ENCODE assay signal across 16 cellular contexts in the genomic region with DNA sequence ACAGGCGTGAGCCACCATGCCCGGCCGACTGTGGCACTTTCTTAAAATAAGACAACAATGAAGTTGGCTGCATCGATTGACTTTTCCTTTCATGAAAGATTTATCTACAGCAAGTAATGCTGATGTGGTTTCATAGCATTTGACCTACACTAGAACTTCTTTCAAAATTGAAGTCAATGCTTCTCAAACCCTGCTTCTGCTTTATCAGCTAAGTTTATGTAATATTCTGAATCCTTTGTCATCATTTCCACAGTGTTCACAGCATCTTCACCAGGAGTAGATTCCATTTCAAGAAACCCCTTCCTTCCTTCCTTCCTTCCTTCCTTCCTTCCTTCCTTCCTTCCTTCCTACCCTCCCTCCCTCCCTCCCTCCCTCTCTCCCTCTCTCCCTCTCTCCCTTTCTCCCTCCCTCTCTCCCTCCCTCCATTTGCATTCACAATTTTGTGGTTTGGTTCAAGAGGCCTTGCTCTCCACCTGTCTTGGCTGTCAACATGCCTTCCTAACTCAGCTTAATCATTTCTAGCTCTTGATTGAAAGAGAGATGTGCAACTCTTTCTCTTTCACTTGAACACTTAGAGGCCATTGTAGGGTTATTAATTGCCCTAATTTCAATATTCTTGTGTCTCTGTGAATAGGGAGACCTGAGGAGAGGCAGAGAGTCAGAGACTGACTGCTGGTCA. TPM values are rescaled to one million over a fixed set of nuclear protein-coding genes. Genes with fewer than 3 reads are reported as not detected.
DNase-seq lines count a peak whose midpoint lies in the region; ATAC-seq and TF ChIP-seq lines count a peak whose summit lies in the region.
"Had no signal": no experiment of that assay in that cellular context is flagged by ENCODE, and none has a peak within 500 bp of the region (broad histone marks: within the 10 kb centered on the region; RNA-seq: fewer than 3 reads in every experiment).

No MANE protein-coding gene starts in this region.

- H3K4me2 ChIP-seq in neural progenitor cell = no peak overlapping the region

- no peak overlapping the region for H3K27ac Mint-ChIP-seq in neural progenitor cell
- H3K27ac Mint-ChIP-seq: activated naive CD8-positive, alpha-beta T cell treated with anti-CD3 and anti-CD28 coated beads, Interleukin-2, amount 50 U/mL, for 24 hours; naive thymus-derived CD4-positive, alpha-beta T cell had no signal

- H4K20me1 ChIP-seq in neural progenitor cell (ENCODE audit: low read depth) = no peaks in the 10 kb centered on the region

- H3K36me3 ChIP-seq in upper lobe of right lung (no peaks in the 10 kb centered on the region), neural progenitor cell (no peaks in the 10 kb centered on the region)
- H3K36me3 ChIP-seq: tibial artery had no signal

- no peak overlapping the region for H3K4me3 Mint-ChIP-seq in neural progenitor cell
- H3K4me3 Mint-ChIP-seq: activated naive CD8-positive, alpha-beta T cell treated with anti-CD3 and anti-CD28 coated beads, Interleukin-2, amount 50 U/mL, for 24 hours; naive thymus-derived CD4-positive, alpha-beta T cell had no signal

- H3K9me3 Mint-ChIP-seq in neural progenitor cell = no peaks in the 10 kb centered on the region
- H3K9me3 Mint-ChIP-seq: activated naive CD8-positive, alpha-beta T cell treated with anti-CD3 and anti-CD28 coated beads, Interleukin-2, amount 50 U/mL, for 24 hours had no signal

- H3K9ac ChIP-seq in neural progenitor cell = no peak overlapping the region

- H3K9me3 ChIP-seq in upper lobe of right lung = no peaks in the 10 kb centered on the region
- no peaks in the 10 kb centered on the region for H3K9me3 ChIP-seq in neural progenitor cell (ENCODE audit: low read depth)
- H3K9me3 ChIP-seq: tibial artery had no signal

- H3K36me3 Mint-ChIP-seq in neural progenitor cell = peaks cover 4% of the 10 kb centered on the region
- H3K36me3 Mint-ChIP-seq: naive thymus-derived CD4-positive, alpha-beta T cell had no signal

- DNase-seq in NCI-H2081 (lab: John Stamatoyannopoulos, UW) (no peak), upper lobe of right lung (no peak), KG1 (lab: John Stamatoyannopoulos, UW) (no peak), neural progenitor cell (ENCODE audit: low spot score) (no peak)
- DNase-seq: activated naive CD8-positive, alpha-beta T cell treated with anti-CD3 and anti-CD28 coated beads, Interleukin-2, amount 50 U/mL, for 24 hours; central memory CD4-positive, alpha-beta T cell; left ventricle myocardium superior; naive thymus-derived CD4-positive, alpha-beta T cell; NCI-H510A treated with DMSO at 0.1 percent for 48 hours; tibial artery had no signal

- intact Hi-C loops in upper lobe of right lung (cut with DNase I) = no loop called here

- no peaks in the 10 kb centered on the region for H3K27me3 Mint-ChIP-seq in neural progenitor cell (ENCODE audit: insufficient read depth, low read depth)
- H3K27me3 Mint-ChIP-seq: activated naive CD8-positive, alpha-beta T cell treated with anti-CD3 and anti-CD28 coated beads, Interleukin-2, amount 50 U/mL, for 24 hours; naive thymus-derived CD4-positive, alpha-beta T cell had no signal

- H3K27ac ChIP-seq in VCaP (peak overlapping the region; percentile 27; the same call in 1 of the 2 replicates), upper lobe of right lung (no peak overlapping the region), neural progenitor cell (no peak overlapping the region)
- H3K27ac ChIP-seq: tibial artery had no signal

- H3K4me1 Mint-ChIP-seq in neural progenitor cell = peaks cover 3% of the 10 kb centered on the region
- H3K4me1 Mint-ChIP-seq: activated naive CD8-positive, alpha-beta T cell treated with anti-CD3 and anti-CD28 coated beads, Interleukin-2, amount 50 U/mL, for 24 hours had no signal

- H3F3A ChIP-seq in neural progenitor cell (ENCODE audit: low read depth) = no peaks in the 10 kb centered on the region

- H3K4me3 ChIP-seq in upper lobe of right lung (no peak overlapping the region), neural progenitor cell (no peak overlapping the region)
- H3K4me3 ChIP-seq: K562, tibial artery had no signal

- H3K27me3 ChIP-seq in upper lobe of right lung (no peaks in the 10 kb centered on the region), neural progenitor cell (no peaks in the 10 kb centered on the region)
- H3K27me3 ChIP-seq: tibial artery had no signal

- ATAC-seq in GM18867 (IDR thresholded peaks at IDR 0.05; ENCODE audit: unreplicated experiment) (peak; percentile 46), GM21381 (IDR thresholded peaks at IDR 0.05; ENCODE audit: unreplicated experiment) (peak; percentile 78), HG03097 (IDR thresholded peaks at IDR 0.05; ENCODE audit: low FRiP score, unreplicated experiment) (peak; percentile 68), upper lobe of right lung (no peak)
- ATAC-seq: activated naive CD8-positive, alpha-beta T cell treated with anti-CD3 and anti-CD28 coated beads, Interleukin-2, amount 50 U/mL, for 24 hours; HCT116; K562; left ventricle myocardium superior; naive thymus-derived CD4-positive, alpha-beta T cell had no signal

- H3K79me2 ChIP-seq in neural progenitor cell (ENCODE audit: low read depth) = no peaks in the 10 kb centered on the region

- no peaks in the 10 kb centered on the region for H3K4me1 ChIP-seq in upper lobe of right lung
- no peaks in the 10 kb centered on the region for H3K4me1 ChIP-seq in neural progenitor cell

- TF ChIP-seq CTCF in VCaP (conservative IDR thresholded peaks at IDR 0.05) (no peak), upper lobe of right lung (IDR thresholded peaks at IDR 0.05) (no peak), neural progenitor cell (IDR thresholded peaks at IDR 0.05) (no peak)

- H2AFZ ChIP-seq in neural progenitor cell (replicated peaks) = no peak overlapping the region

RNA-seq across cellular contexts. Expression of a gene that starts 52.1 kb away (rescaled TPM):
- 52.4 TPM for total RNA-seq in upper lobe of right lung
- 16.0 and 28.6 TPM in 2 replicates for total RNA-seq in neural progenitor cell (ENCODE audit: low replicate concordance)
